Comparison of ENCODE assay signal across 9 cellular contexts in genomic region chr2:1744151-1744445, GRCh38. TPM values are rescaled to one million over a fixed set of nuclear protein-coding genes. Genes with fewer than 3 reads are reported as not detected.
A peak's percentile ranks its signal among the peaks of the same experiment; 100 is the strongest.
DNase-seq lines count a peak whose midpoint lies in the region; ATAC-seq and TF ChIP-seq lines count a peak whose summit lies in the region.
"Had no signal": no experiment of that assay in that cellular context is flagged by ENCODE, and none has a peak within 500 bp of the region (broad histone marks: within the 10 kb centered on the region; RNA-seq: fewer than 3 reads in every experiment).

No MANE protein-coding gene starts in this region.

- H2AFZ ChIP-seq in neural progenitor cell (replicated peaks) = no peak overlapping the region

- DNase-seq in BJ (ENCODE audit: low read depth) = no peak
- no peak for DNase-seq in RWPE1 (ENCODE audit: low spot score)
- no peak for DNase-seq in fibroblast of pulmonary artery (ENCODE audit: low read depth)
- DNase-seq in neural progenitor cell (ENCODE audit: low spot score) = peak; percentile 79
- DNase-seq in HEK293T (ENCODE audit: extremely low spot score) = no peak
- no peak for DNase-seq in omental fat pad (ENCODE audit: low spot score)

- CTCF ChIA-PET in BJ (lab: Yijun Ruan, JAX) (interaction anchor here (0.8 kb wide), 1 partner anchor 92 kb away, joined by 3 read pairs; no protein-coding TSS in a partner anchor), RWPE1 (lab: Yijun Ruan, JAX) (interaction anchor here (0.9 kb wide), 1 partner anchor 193 kb away, joined by 3 read pairs; no protein-coding TSS in a partner anchor), HEK293T (lab: Yijun Ruan, JAX) (no interaction called here)

- H3K79me2 ChIP-seq in neural progenitor cell (ENCODE audit: low read depth) = peaks cover 40% of the 10 kb centered on the region

- H3K9ac ChIP-seq in neural progenitor cell = peak overlapping the region; percentile 37

- POLR2A ChIA-PET in BJ (lab: Charles Lee) (no interaction called here), RWPE1 (lab: Yijun Ruan, JAX; ENCODE audit: low non-redundant PET) (no interaction called here), HEK293T (lab: Yijun Ruan, JAX) (interaction anchor here (1.0 kb wide), 1 partner anchor 14 kb away, joined by 3 read pairs; no protein-coding TSS in a partner anchor)

- no peaks in the 10 kb centered on the region for H3K9me3 ChIP-seq in neural progenitor cell (ENCODE audit: low read depth)

- H3K27ac ChIP-seq in RWPE1 = peak overlapping the region; percentile 98
- peak overlapping the region; percentile 53 for H3K27ac ChIP-seq in neural progenitor cell

- H3K4me1 ChIP-seq in neural progenitor cell = peaks cover 12% of the 10 kb centered on the region

- peaks cover 21% of the 10 kb centered on the region for H3K4me1 Mint-ChIP-seq in neural progenitor cell

- H3K27me3 ChIP-seq in BJ (ENCODE audit: control insufficient read depth, insufficient read depth, low read length) (no peaks in the 10 kb centered on the region), neural progenitor cell (peaks cover 59% of the 10 kb centered on the region)

- H3K9me3 Mint-ChIP-seq in neural progenitor cell = peaks cover 25% of the 10 kb centered on the region
- H3K9me3 Mint-ChIP-seq: dendritic cell treated with granulocyte-macrophage colony-stimulating factor and Interleukin-4, amounts not matched to agents 40 ng/mL and 50 ng/mL, for 4 days had no signal

- TF ChIP-seq CTCF in BJ (IDR thresholded peaks at IDR 0.05; ENCODE audit: insufficient read depth, low read depth, low read length) (no peak), RWPE1 (conservative IDR thresholded peaks at IDR 0.05; ENCODE audit: low read depth) (no peak), fibroblast of pulmonary artery (IDR thresholded peaks at IDR 0.05; ENCODE audit: low read length, missing control alignments) (no peak), neural progenitor cell (IDR thresholded peaks at IDR 0.05) (no peak), omental fat pad (IDR thresholded peaks at IDR 0.05) (no peak)

- peak overlapping the region; percentile 78 for H3K4me3 ChIP-seq in BJ (ENCODE audit: low read depth, low read length)
- H3K4me3 ChIP-seq in fibroblast of pulmonary artery (replicated peaks; ENCODE audit: low read depth, low read length) = peak overlapping the region; percentile 71
- H3K4me3 ChIP-seq in neural progenitor cell = peak overlapping the region; percentile 93

- no peak overlapping the region for H3K27ac Mint-ChIP-seq in neural progenitor cell
- H3K27ac Mint-ChIP-seq: dendritic cell treated with granulocyte-macrophage colony-stimulating factor and Interleukin-4, amounts not matched to agents 40 ng/mL and 50 ng/mL, for 4 days had no signal

- peak overlapping the region; percentile 83 for H3K4me2 ChIP-seq in neural progenitor cell

- no peak for ATAC-seq in GM21447 (IDR thresholded peaks at IDR 0.05; ENCODE audit: unreplicated experiment)
- no peak for ATAC-seq in GM18907 (IDR thresholded peaks at IDR 0.05; ENCODE audit: unreplicated experiment)
- ATAC-seq in omental fat pad (ENCODE audit: low FRiP score) = no peak

- H3K36me3 ChIP-seq in BJ (ENCODE audit: control insufficient read depth, insufficient read depth, low read length) (peaks cover 4% of the 10 kb centered on the region), neural progenitor cell (no peaks in the 10 kb centered on the region)

- peak overlapping the region; percentile 96 for H3K4me3 Mint-ChIP-seq in neural progenitor cell
- H3K4me3 Mint-ChIP-seq: dendritic cell treated with granulocyte-macrophage colony-stimulating factor and Interleukin-4, amounts not matched to agents 40 ng/mL and 50 ng/mL, for 4 days had no signal

- peaks cover 22% of the 10 kb centered on the region for H3F3A ChIP-seq in neural progenitor cell (ENCODE audit: low read depth)

- H3K27me3 Mint-ChIP-seq in neural progenitor cell (ENCODE audit: insufficient read depth, low read depth) = peaks cover 23% of the 10 kb centered on the region

- H3K36me3 Mint-ChIP-seq in neural progenitor cell = peaks cover 28% of the 10 kb centered on the region

- peaks cover 42% of the 10 kb centered on the region for H4K20me1 ChIP-seq in neural progenitor cell (ENCODE audit: low read depth)

TF ChIP-seq in HEK293T, 16 proteins besides CTCF, POLR2A, EP300 and RAD21:
- TF ChIP-seq ZNF384 (IDR thresholded peaks at IDR 0.05) = no peak
- no peak for TF ChIP-seq TARDBP (IDR thresholded peaks at IDR 0.05)
- no peak for TF ChIP-seq FOXA1 (IDR thresholded peaks at IDR 0.05)
- TF ChIP-seq L3MBTL2 (conservative IDR thresholded peaks at IDR 0.05) = no peak
- TF ChIP-seq BHLHE40 (IDR thresholded peaks at IDR 0.05; ENCODE audit: borderline replicate concordance) = no peak
- TF ChIP-seq HDGF (IDR thresholded peaks at IDR 0.05; ENCODE audit: borderline replicate concordance) = no peak
- TF ChIP-seq SP1 (IDR thresholded peaks at IDR 0.05) = no peak
- TF ChIP-seq CTBP1 (IDR thresholded peaks at IDR 0.05; ENCODE audit: borderline replicate concordance) = no peak
- no peak for TF ChIP-seq NFRKB (IDR thresholded peaks at IDR 0.05)
- TF ChIP-seq FOXK2 (IDR thresholded peaks at IDR 0.05) = no peak
- TF ChIP-seq, protein P1, sequence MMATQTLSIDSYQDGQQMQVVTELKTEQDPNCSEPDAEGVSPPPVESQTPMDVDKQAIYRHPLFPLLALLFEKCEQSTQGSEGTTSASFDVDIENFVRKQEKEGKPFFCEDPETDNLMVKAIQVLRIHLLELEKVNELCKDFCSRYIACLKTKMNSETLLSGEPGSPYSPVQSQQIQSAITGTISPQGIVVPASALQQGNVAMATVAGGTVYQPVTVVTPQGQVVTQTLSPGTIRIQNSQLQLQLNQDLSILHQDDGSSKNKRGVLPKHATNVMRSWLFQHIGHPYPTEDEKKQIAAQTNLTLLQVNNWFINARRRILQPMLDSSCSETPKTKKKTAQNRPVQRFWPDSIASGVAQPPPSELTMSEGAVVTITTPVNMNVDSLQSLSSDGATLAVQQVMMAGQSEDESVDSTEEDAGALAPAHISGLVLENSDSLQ (IDR thresholded peaks at IDR 0.05) = no peak
- no peak for TF ChIP-seq SUZ12 (IDR thresholded peaks at IDR 0.05)
- TF ChIP-seq LEF1 (IDR thresholded peaks at IDR 0.05; ENCODE audit: borderline replicate concordance) = no peak
- TF ChIP-seq FOXM1 (IDR thresholded peaks at IDR 0.05; ENCODE audit: borderline replicate concordance) = no peak
- TF ChIP-seq ARNT (IDR thresholded peaks at IDR 0.05) = no peak
- TF ChIP-seq ELF4 (IDR thresholded peaks at IDR 0.05) = no peak

RNA-seq across cellular contexts. Expression of gene PXDN, which starts 0.2 kb away (rescaled TPM):
- polyA plus RNA-seq in BJ (2011; rRNA removed) = 144 and 212 TPM in 2 replicates
- 120 and 165 TPM in 2 replicates for polyA minus RNA-seq in BJ (2011; rRNA and poly(A)+ RNA removed)
- total RNA-seq in neural progenitor cell (ENCODE audit: low replicate concordance) (118 and 128 TPM in 2 replicates), omental fat pad (100 to 1,000 TPM in 2 of 4 donors, 10 to 100 TPM in 2; 81.2 to 228 (median 112) TPM)
